ENCODE assay signal across 16 cellular contexts in the genomic region with DNA sequence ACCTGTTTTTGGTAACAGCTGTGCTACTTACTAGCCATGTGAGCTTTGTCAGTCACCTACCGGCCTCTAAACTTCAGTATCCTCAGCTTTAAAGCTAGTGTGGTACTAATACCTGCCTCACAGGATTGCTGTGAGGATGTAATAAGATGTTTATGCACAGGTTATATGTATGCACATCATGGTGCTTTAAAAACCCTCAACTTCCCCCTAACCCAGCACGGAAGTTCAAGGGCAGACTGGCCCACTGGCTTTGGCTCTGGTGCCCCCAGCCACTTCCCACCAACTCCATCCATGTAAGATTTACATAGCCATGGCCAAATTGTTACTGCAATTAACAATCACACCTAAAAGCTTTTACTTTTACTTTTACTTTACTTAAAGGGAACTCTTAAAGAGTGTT.
"Had no signal": no experiment of that assay in that cellular context is flagged by ENCODE, and none has a peak within 500 bp of the region (broad histone marks: within the 10 kb centered on the region; RNA-seq: fewer than 3 reads in every experiment).

No MANE protein-coding gene starts in this region.

- H3K27me3 Mint-ChIP-seq: activated CD4-positive, alpha-beta T cell treated with anti-CD3 and anti-CD28 coated beads, Interleukin-2, amount 10 ng/mL, durations not matched to agents 7 days and 5 days; brain had no signal

- DNase-seq: activated CD4-positive, alpha-beta T cell treated with anti-CD3 and anti-CD28 coated beads, Interleukin-2, amount 10 ng/mL, durations not matched to agents 7 days and 5 days; activated CD4-positive, CD25-positive, alpha-beta regulatory T cell; activated CD8-positive, alpha-beta memory T cell treated with anti-CD3 and anti-CD28 coated beads for 24 hours; amniotic stem cell; cerebellar nuclear complex; dermis blood vessel endothelial cell; hippocampal formation; midbrain had no signal

- H3K36me3 Mint-ChIP-seq: activated naive CD4-positive, alpha-beta T cell treated with anti-CD3 and anti-CD28 coated beads, Interleukin-2, amount 50 U/mL, for 72 hours; stimulated activated effector memory CD8-positive, alpha-beta T cell treated with anti-CD3 and anti-CD28 coated beads, Interleukin-12 subunit alpha, Interleukin-12 subunit beta, amount 100 ng/mL, for 72 hours had no signal

- H3K9me3 Mint-ChIP-seq: activated CD4-positive, alpha-beta T cell treated with anti-CD3 and anti-CD28 coated beads, Interleukin-2, amount 10 ng/mL, durations not matched to agents 7 days and 5 days; activated naive CD4-positive, alpha-beta T cell treated with anti-CD3 and anti-CD28 coated beads, Interleukin-2, amount 50 U/mL, for 72 hours; activated T-helper 2 cell treated with anti-CD3 and anti-CD28 coated beads, Interferon-gamma antibody, Interleukin-2, Interleukin-4, amounts not matched to agents 10 μg/mL and 5 μg/mL and 100 μg/mL, durations not matched to agents 14 hours and 24 hours and 36 hours; stimulated activated effector memory CD8-positive, alpha-beta T cell treated with anti-CD3 and anti-CD28 coated beads, Interleukin-12 subunit alpha, Interleukin-12 subunit beta, amount 100 ng/mL, for 72 hours had no signal

- ATAC-seq: activated naive CD4-positive, alpha-beta T cell treated with anti-CD3 and anti-CD28 coated beads, Interleukin-2, amount 50 U/mL, for 72 hours had no signal

- H3K4me3 ChIP-seq: right atrium auricular region, smooth muscle cell, tibial nerve, vagina had no signal

- H3K4me3 Mint-ChIP-seq: activated CD4-positive, alpha-beta T cell treated with anti-CD3 and anti-CD28 coated beads, Interleukin-2, amount 10 ng/mL, durations not matched to agents 7 days and 5 days; brain; stimulated activated effector memory CD8-positive, alpha-beta T cell treated with anti-CD3 and anti-CD28 coated beads, Interleukin-12 subunit alpha, Interleukin-12 subunit beta, amount 100 ng/mL, for 72 hours had no signal

- H3K27ac Mint-ChIP-seq: activated T-helper 2 cell treated with anti-CD3 and anti-CD28 coated beads, Interferon-gamma antibody, Interleukin-2, Interleukin-4, amounts not matched to agents 10 μg/mL and 5 μg/mL and 100 μg/mL, durations not matched to agents 14 hours and 24 hours and 36 hours; brain; stimulated activated effector memory CD8-positive, alpha-beta T cell treated with anti-CD3 and anti-CD28 coated beads, Interleukin-12 subunit alpha, Interleukin-12 subunit beta, amount 100 ng/mL, for 72 hours had no signal
